ENCODE assay signal across 8 cellular contexts in the genomic region with DNA sequence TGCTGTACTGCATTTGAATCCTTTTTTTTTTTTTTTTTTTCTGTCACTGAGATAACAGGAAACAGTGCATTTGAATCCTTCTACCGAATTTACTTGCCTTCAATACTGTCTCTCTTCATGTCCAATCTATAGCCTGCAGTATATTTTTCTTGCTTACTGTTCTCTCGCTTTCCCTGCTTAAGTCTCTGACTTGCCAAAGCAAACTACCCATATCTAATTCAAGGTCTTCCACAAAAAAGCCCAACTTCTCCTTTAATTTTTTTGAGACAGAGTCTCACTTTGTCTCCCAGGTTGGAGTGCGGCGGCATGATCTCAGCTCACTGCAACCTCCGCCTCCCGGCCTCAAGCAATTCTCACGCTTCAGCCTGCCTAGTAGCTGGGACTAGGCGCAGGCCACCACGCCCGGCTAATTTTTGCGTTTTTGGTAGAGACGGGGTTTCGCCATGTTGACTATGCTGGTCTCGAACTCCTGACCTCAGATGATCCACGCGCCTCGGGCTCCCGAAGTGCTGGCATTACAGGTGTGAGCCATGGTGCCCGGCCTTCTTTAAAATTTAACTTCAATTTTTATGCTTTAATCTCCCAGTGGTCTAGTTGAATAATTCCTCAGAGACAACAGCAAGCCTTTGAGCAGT. TPM values are rescaled to one million over a fixed set of nuclear protein-coding genes. Genes with fewer than 3 reads are reported as not detected.
DNase-seq lines count a peak whose midpoint lies in the region; ATAC-seq, FAIRE-seq and TF ChIP-seq lines count a peak whose summit lies in the region.

No MANE protein-coding gene starts in this region.

- H3K4me1 ChIP-seq in HUES48 (ENCODE audit: control insufficient read depth, insufficient read depth, low read length) (no peaks in the 10 kb centered on the region), GM12878 (ENCODE audit: control insufficient read depth, insufficient read depth, low read length) (peaks cover 4% of the 10 kb centered on the region; the same call in 1 of the 2 replicates), mesendoderm (ENCODE audit: control insufficient read depth, low read depth, low read length) (no peaks in the 10 kb centered on the region)

- H2AK5ac ChIP-seq in mesendoderm (ENCODE audit: low read length), result no peak overlapping the region

- H3K4me2 ChIP-seq in GM12878 (ENCODE audit: control insufficient read depth, insufficient read depth) (peak overlapping the region; percentile 60), mesendoderm (ENCODE audit: low read length) (peak overlapping the region; percentile 20)

- no peak for TF ChIP-seq CTCF in GM12878 (IDR thresholded peaks at IDR 0.05 in 2 of 3, conservative IDR thresholded peaks at IDR 0.05 in 1 of 3; ENCODE audit: control insufficient read depth in 2 of 3, extremely low read depth in 1 of 3, insufficient read depth in 1 of 3, low read depth in 3 of 3, low read length in 3 of 3)

- in situ Hi-C loops in ACHN (cut with HindIII; ENCODE audit: low pct_ligation_motif_present, low pct_unique_long_range_greater_than_20kb, low sequenced_read_pairs) (no loop called here), GM12878 (cut with MboI) (no loop called here)

- H2BK120ac ChIP-seq in mesendoderm (ENCODE audit: low read depth, low read length), result no peak overlapping the region

- peaks cover 65% of the 10 kb centered on the region for H3K36me3 ChIP-seq in HUES48 (ENCODE audit: control insufficient read depth, insufficient read depth, low read length)
- peaks cover 1 to 5% of the 10 kb centered on the region in 2 experiments; a peak in 3 of 4 replicates for H3K36me3 ChIP-seq in GM12878 (ENCODE audit: control insufficient read depth in 2 of 2, insufficient read depth in 2 of 2, low read length in 1 of 2)
- H3K36me3 ChIP-seq in mesendoderm (ENCODE audit: control insufficient read depth, insufficient read depth, low read length), result peaks cover 7% of the 10 kb centered on the region

- H4K20me1 ChIP-seq in GM12878 (ENCODE audit: control insufficient read depth, insufficient read depth), result no peaks in the 10 kb centered on the region

- no peaks in the 10 kb centered on the region for H3K9me3 ChIP-seq in HUES48 (ENCODE audit: control insufficient read depth, insufficient read depth, low read length)
- H3K9me3 ChIP-seq in GM12878 (replicated peaks; ENCODE audit: control insufficient read depth, insufficient read depth, low read length), result no peaks in the 10 kb centered on the region

- SMC1A ChIA-PET in GM12878 (lab: Charles Lee; ENCODE audit: uncharacterized antibody, unreplicated experiment), result interaction anchor here (0.8 to 5.0 kb wide), 11 partner anchors 19 to 289 kb away, joined by 3 to 23 read pairs (median 4); partner anchors contain the start of gene TAF5

- peaks cover 65% of the 10 kb centered on the region for H3K79me2 ChIP-seq in GM12878 (ENCODE audit: control insufficient read depth, insufficient read depth, low read length)
- peaks cover 39% of the 10 kb centered on the region for H3K79me2 ChIP-seq in mesendoderm (ENCODE audit: control insufficient read depth, insufficient read depth, low read length)

- H3K4me3 ChIP-seq in HUES48 (ENCODE audit: low read depth, low read length), result peak overlapping the region; percentile 87
- H3K4me3 ChIP-seq in GM12878, result peak overlapping the region; percentile 78
- H3K4me3 ChIP-seq in mesendoderm (ENCODE audit: low read length), result peak overlapping the region; percentile 80

- H3K79me1 ChIP-seq in mesendoderm (ENCODE audit: low read length), result peaks cover 10% of the 10 kb centered on the region

- intact Hi-C loops in GM12878 (cut with micrococcal nuclease; ENCODE audit: unreplicated experiment), result loop anchor here (5.0 kb wide), 1 partner anchor 45 kb away; the partner anchor contains the start of gene PCGF6

- no peak for TF ChIP-seq RAD21 in GM12878 (IDR thresholded peaks at IDR 0.05; ENCODE audit: insufficient read depth, low read depth, low read length)

- no peak overlapping the region for H4K5ac ChIP-seq in mesendoderm (ENCODE audit: low read length)

- H3K56ac ChIP-seq in mesendoderm (ENCODE audit: low read length), result peak overlapping the region; percentile 97

- no peak for TF ChIP-seq EP300 in GM12878 (IDR thresholded peaks at IDR 0.05; ENCODE audit: borderline replicate concordance in 1 of 2, control insufficient read depth in 1 of 2, low read depth in 2 of 2, low read length in 2 of 2)

- H3K4ac ChIP-seq in mesendoderm (ENCODE audit: low read depth, low read length), result no peak overlapping the region

- no peak for FAIRE-seq in GM12878 (lab: Jason Lieb, UNC)

- H3K9ac ChIP-seq in HUES48 (ENCODE audit: low read depth, low read length) (peak overlapping the region; percentile 67), GM12878 (ENCODE audit: control insufficient read depth, insufficient read depth, low read length) (peak overlapping the region; percentile 98), mesendoderm (ENCODE audit: low read length) (peak overlapping the region; percentile 88)

- POLR2A ChIA-PET in GM12878 (lab: Charles Lee), result interaction anchor here (0.6 to 1.5 kb wide), 5 partner anchors 9 to 624 kb away, joined by 3 to 6 read pairs (median 5); partner anchors contain the start of genes CALHM2 and PCGF6

- CTCF ChIA-PET in GM12878 (lab: Yijun Ruan, JAX), result interaction anchor here (0.5 to 3.3 kb wide), 12 partner anchors 9 to 687 kb away, joined by 3 to 15 read pairs (median 4); no protein-coding TSS in a partner anchor

- DNase-seq in ACHN (peak; percentile 37), GM12878 (ENCODE audit: low read depth, low spot score) (no peak), mesendoderm (no peak), dermis blood vessel endothelial cell (no peak), cerebellar cortex (ENCODE audit: low spot score) (no peak), substantia nigra (lab: John Stamatoyannopoulos, UW) (no peak), SKM-1 (lab: John Stamatoyannopoulos, UW; ENCODE audit: unreplicated experiment) (no peak)

- no peak overlapping the region for H3K23ac ChIP-seq in mesendoderm (ENCODE audit: low read length)

- no peak overlapping the region for H4K8ac ChIP-seq in mesendoderm (ENCODE audit: low read depth, low read length)

- H2BK5ac ChIP-seq in mesendoderm (ENCODE audit: low read length), result no peak overlapping the region

- no peak for TF ChIP-seq POLR2A in GM12878 (IDR thresholded peaks at IDR 0.05; ENCODE audit: low read depth, low read length)

- H2BK15ac ChIP-seq in mesendoderm (replicated peaks; ENCODE audit: low read depth), result no peak overlapping the region

- no peak overlapping the region for H3K18ac ChIP-seq in mesendoderm (ENCODE audit: low read length)

- ATAC-seq in GM12878, result peak; percentile 20

- H3K27me3 ChIP-seq in HUES48 (ENCODE audit: control insufficient read depth, insufficient read depth, low read length) (no peaks in the 10 kb centered on the region), GM12878 (replicated peaks in 1 of 2; ENCODE audit: control insufficient read depth in 2 of 2, insufficient read depth in 2 of 2, low read length in 1 of 2) (no peaks in the 10 kb centered on the region), mesendoderm (ENCODE audit: insufficient read depth, low read length, poor library complexity) (no peaks in the 10 kb centered on the region)

- RAD21 ChIA-PET in GM12878 (lab: Charles Lee; ENCODE audit: unreplicated experiment), result interaction anchor here (0.5 to 2.1 kb wide), 5 partner anchors 18 to 167 kb away, joined by 3 to 6 read pairs (median 3); no protein-coding TSS in a partner anchor

- H2AFZ ChIP-seq in GM12878 (ENCODE audit: control insufficient read depth, low read depth, low read length), result no peak overlapping the region; the same call in 1 of the 2 replicates

- BruUV-seq in GM12878 (replicated peaks; lab: Mats Ljungman, UMichigan), result no TSS peak

- WGBS in GM12878 (ENCODE audit: insufficient coverage, insufficient replicate concordance, low lambda C conversion rate, missing lambda C conversion rate), result 83% methylated on average over 19 of the region's 19 CpGs
- WGBS in mesendoderm (ENCODE audit: extremely low coverage, insufficient coverage, low lambda C conversion rate), result no CpG with 5 or more reads among the region's 19 CpGs

- H3K27ac ChIP-seq in HUES48 (ENCODE audit: low read depth, low read length) (no peak overlapping the region), GM12878 (ENCODE audit: control insufficient read depth, insufficient read depth) (peak overlapping the region; percentile 88), mesendoderm (ENCODE audit: low read depth, low read length) (no peak overlapping the region), substantia nigra (ENCODE audit: low read depth, low read length, poor library complexity, severe bottlenecking) (no peak overlapping the region)

RNA-seq across cellular contexts. Expression of gene PDCD11, which starts 0.9 kb away (rescaled TPM):
- total RNA-seq in GM12878 (2013; cell fraction: nucleolus; rRNA removed), result 121 and 124 TPM in 2 replicates
- total RNA-seq in GM12878 (2014; rRNA removed), result 51.2 and 52.9 TPM in 2 replicates
- total RNA-seq in GM12878 (2014; rRNA removed; fragmentation: Illumina TruSeq; extraction: Trizol), result 40.0 and 42.9 TPM in 2 replicates
- total RNA-seq in GM12878 (2021), result 66.5 and 69.7 TPM in 2 replicates
- 19.5 TPM for polyA plus RNA-seq in GM12878 (2011; ENCODE audit: low read depth)
- 25.2 and 32.3 TPM in 2 replicates for polyA plus RNA-seq in GM12878 (2011; rRNA removed)
- polyA plus RNA-seq in GM12878 (2011; cell fraction: cytosol; rRNA removed), result 30.7 and 35.6 TPM in 2 replicates
- 92.2 and 142 TPM in 2 replicates for polyA plus RNA-seq in GM12878 (2011; cell fraction: nucleus; rRNA removed)
- 27.2 and 31.0 TPM in 2 replicates for polyA plus RNA-seq in GM12878 (2012)
- polyA plus RNA-seq in GM12878 (2014; fragmentation: Illumina TruSeq; extraction: Trizol), result 42.9 and 46.7 TPM in 2 replicates
- polyA plus RNA-seq in GM12878 (2014; fragmentation: Nextera tagmentation; extraction: Ambion mirVana), result 10 to 100 TPM; 13.9 to 17.2 TPM
- polyA plus RNA-seq in GM12878 (2014; rRNA removed), result 42.6 and 46.4 TPM in 2 replicates
- polyA plus RNA-seq in GM12878 (2016; fragmentation: Nextera tagmentation; extraction: Ambion mirVana), result 10 to 100 TPM; 48.1 to 52.4 TPM
- 54.2 and 63.3 TPM in 2 replicates for polyA minus RNA-seq in GM12878 (2011; rRNA and poly(A)+ RNA removed)
- polyA minus RNA-seq in GM12878 (2011; cell fraction: cytosol; rRNA and poly(A)+ RNA removed), result 27.3 and 29.3 TPM in 2 replicates
- polyA minus RNA-seq in GM12878 (2011; cell fraction: nucleus; rRNA and poly(A)+ RNA removed), result 41.8 and 83.1 TPM in 2 replicates
- polyA plus RNA-seq in mesendoderm (2013, experiment 1 of 2), result 32.2 TPM
- 32.3 TPM for polyA plus RNA-seq in mesendoderm (2013, experiment 2 of 2)
- total RNA-seq in dermis blood vessel endothelial cell, result 41.5 and 50.5 TPM in 2 replicates

RNA-seq across cellular contexts. Expression of gene ATP5MK, which starts 1.0 kb away (rescaled TPM):
- total RNA-seq in GM12878 (2013; cell fraction: nucleolus; rRNA removed), result 7.8 and 8.3 TPM in 2 replicates
- total RNA-seq in GM12878 (2014; rRNA removed) (240 and 260 TPM in 2 replicates), GM12878 (2014; rRNA removed; fragmentation: Illumina TruSeq; extraction: Trizol) (542 TPM in 2 replicates), GM12878 (2021) (359 and 363 TPM in 2 replicates), dermis blood vessel endothelial cell (152 and 350 TPM in 2 replicates)
- polyA plus RNA-seq in GM12878 (2011; ENCODE audit: low read depth), result 273 TPM
- polyA plus RNA-seq in GM12878 (2011; rRNA removed) (485 and 750 TPM in 2 replicates), GM12878 (2014; fragmentation: Illumina TruSeq; extraction: Trizol) (664 and 709 TPM in 2 replicates), GM12878 (2014; fragmentation: Nextera tagmentation; extraction: Ambion mirVana) (1,000 to 10,000 TPM; 1,633 to 1,790 TPM), GM12878 (2014; rRNA removed) (303 and 374 TPM in 2 replicates), GM12878 (2016; fragmentation: Nextera tagmentation; extraction: Ambion mirVana) (1,000 to 10,000 TPM in 1 of 2 experiments, 100 to 1,000 TPM in 1; 941 to 1,045 TPM)
- 249 and 311 TPM in 2 replicates for polyA plus RNA-seq in GM12878 (2011; cell fraction: cytosol; rRNA removed)
- polyA plus RNA-seq in GM12878 (2011; cell fraction: nucleus; rRNA removed), result 93.4 and 127 TPM in 2 replicates
- 475 and 565 TPM in 2 replicates for polyA plus RNA-seq in GM12878 (2012)
- 36.4 and 43.3 TPM in 2 replicates for polyA minus RNA-seq in GM12878 (2011; rRNA and poly(A)+ RNA removed)
- polyA minus RNA-seq in GM12878 (2011; cell fraction: cytosol; rRNA and poly(A)+ RNA removed), result 7.6 and 8.7 TPM in 2 replicates
- polyA minus RNA-seq in GM12878 (2011; cell fraction: nucleus; rRNA and poly(A)+ RNA removed), result 10.8 and 11.2 TPM in 2 replicates
- polyA plus RNA-seq in mesendoderm (2013, experiment 1 of 2), result 889 TPM
- polyA plus RNA-seq in mesendoderm (2013, experiment 2 of 2), result 914 TPM

RNA-seq across cellular contexts. Expression of gene TAF5, which starts 29.5 kb away (rescaled TPM):
- total RNA-seq in GM12878 (2013; cell fraction: nucleolus; rRNA removed), result 5.3 and 5.6 TPM in 2 replicates
- total RNA-seq in GM12878 (2014; rRNA removed) (7.7 and 8.8 TPM in 2 replicates), GM12878 (2014; rRNA removed; fragmentation: Illumina TruSeq; extraction: Trizol) (7.8 and 7.9 TPM in 2 replicates), GM12878 (2021) (6.6 and 7.1 TPM in 2 replicates), dermis blood vessel endothelial cell (7.5 and 9.4 TPM in 2 replicates)
- polyA plus RNA-seq in GM12878 (2011; ENCODE audit: low read depth), result 1.9 TPM
- polyA plus RNA-seq in GM12878 (2011; rRNA removed) (9.2 and 13.7 TPM in 2 replicates), GM12878 (2014; fragmentation: Illumina TruSeq; extraction: Trizol) (7.9 and 9.8 TPM in 2 replicates), GM12878 (2014; fragmentation: Nextera tagmentation; extraction: Ambion mirVana) (1 to 10 TPM; 3.7 to 3.8 TPM), GM12878 (2014; rRNA removed) (6.1 and 6.8 TPM in 2 replicates), GM12878 (2016; fragmentation: Nextera tagmentation; extraction: Ambion mirVana) (1 to 10 TPM; 6.7 to 9.0 TPM)
- 4.4 TPM in 2 replicates for polyA plus RNA-seq in GM12878 (2011; cell fraction: cytosol; rRNA removed)
- 3.2 and 4.6 TPM in 2 replicates for polyA plus RNA-seq in GM12878 (2011; cell fraction: nucleus; rRNA removed)
- polyA plus RNA-seq in GM12878 (2012), result 3.0 and 4.4 TPM in 2 replicates
- 5.3 and 7.0 TPM in 2 replicates for polyA minus RNA-seq in GM12878 (2011; rRNA and poly(A)+ RNA removed)
- 3.6 and 4.6 TPM in 2 replicates for polyA minus RNA-seq in GM12878 (2011; cell fraction: cytosol; rRNA and poly(A)+ RNA removed)
- 1.6 and 3.4 TPM in 2 replicates for polyA minus RNA-seq in GM12878 (2011; cell fraction: nucleus; rRNA and poly(A)+ RNA removed)
- 10.3 TPM for polyA plus RNA-seq in mesendoderm (2013, experiment 1 of 2)
- 10.0 TPM for polyA plus RNA-seq in mesendoderm (2013, experiment 2 of 2)

RNA-seq across cellular contexts. Expression of gene PCGF6, which starts 46.4 kb away (rescaled TPM):
- total RNA-seq in GM12878 (2013; cell fraction: nucleolus; rRNA removed), result 23.3 and 31.4 TPM in 2 replicates
- total RNA-seq in GM12878 (2014; rRNA removed) (13.3 and 16.5 TPM in 2 replicates), GM12878 (2014; rRNA removed; fragmentation: Illumina TruSeq; extraction: Trizol) (13.7 and 14.5 TPM in 2 replicates), GM12878 (2021) (13.2 and 14.0 TPM in 2 replicates), dermis blood vessel endothelial cell (13.3 and 14.3 TPM in 2 replicates)
- 4.2 TPM for polyA plus RNA-seq in GM12878 (2011; ENCODE audit: low read depth)
- polyA plus RNA-seq in GM12878 (2011; rRNA removed) (12.2 and 18.9 TPM in 2 replicates), GM12878 (2014; fragmentation: Illumina TruSeq; extraction: Trizol) (10.8 and 13.4 TPM in 2 replicates), GM12878 (2014; fragmentation: Nextera tagmentation; extraction: Ambion mirVana) (1 to 10 TPM; 6.5 to 8.2 TPM), GM12878 (2014; rRNA removed) (8.9 and 11.4 TPM in 2 replicates), GM12878 (2016; fragmentation: Nextera tagmentation; extraction: Ambion mirVana) (10 to 100 TPM; 17.7 to 19.1 TPM)
- 3.9 and 4.4 TPM in 2 replicates for polyA plus RNA-seq in GM12878 (2011; cell fraction: cytosol; rRNA removed)
- polyA plus RNA-seq in GM12878 (2011; cell fraction: nucleus; rRNA removed), result 4.5 and 7.2 TPM in 2 replicates
- polyA plus RNA-seq in GM12878 (2012), result 6.6 and 7.6 TPM in 2 replicates
- 5.1 and 6.4 TPM in 2 replicates for polyA minus RNA-seq in GM12878 (2011; rRNA and poly(A)+ RNA removed)
- polyA minus RNA-seq in GM12878 (2011; cell fraction: cytosol; rRNA and poly(A)+ RNA removed), result 2.4 and 2.9 TPM in 2 replicates
- polyA minus RNA-seq in GM12878 (2011; cell fraction: nucleus; rRNA and poly(A)+ RNA removed), result 6.0 and 9.3 TPM in 2 replicates
- polyA plus RNA-seq in mesendoderm (2013, experiment 1 of 2), result 10.3 TPM
- polyA plus RNA-seq in mesendoderm (2013, experiment 2 of 2), result 10.5 TPM

RNA-seq across cellular contexts. Expression of gene CALHM2, which starts 54.9 kb away (rescaled TPM):
- total RNA-seq in GM12878 (2013; cell fraction: nucleolus; rRNA removed), result 24.6 and 24.7 TPM in 2 replicates
- 7.5 and 8.0 TPM in 2 replicates for total RNA-seq in GM12878 (2014; rRNA removed)
- 5.0 and 6.1 TPM in 2 replicates for total RNA-seq in GM12878 (2014; rRNA removed; fragmentation: Illumina TruSeq; extraction: Trizol)
- 15.2 and 15.3 TPM in 2 replicates for total RNA-seq in GM12878 (2021)
- polyA plus RNA-seq in GM12878 (2011; ENCODE audit: low read depth), result 4.3 TPM
- 11.8 and 23.7 TPM in 2 replicates for polyA plus RNA-seq in GM12878 (2011; rRNA removed)
- 32.2 and 40.1 TPM in 2 replicates for polyA plus RNA-seq in GM12878 (2011; cell fraction: cytosol; rRNA removed)
- polyA plus RNA-seq in GM12878 (2011; cell fraction: nucleus; rRNA removed), result 56.9 and 57.7 TPM in 2 replicates
- polyA plus RNA-seq in GM12878 (2012), result 9.2 and 14.4 TPM in 2 replicates
- polyA plus RNA-seq in GM12878 (2014; fragmentation: Illumina TruSeq; extraction: Trizol), result 5.5 and 8.1 TPM in 2 replicates
- polyA plus RNA-seq in GM12878 (2014; fragmentation: Nextera tagmentation; extraction: Ambion mirVana), result 1 to 10 TPM in 1 of 2 experiments, under 1 TPM in 1; 0.60 to 1.9 TPM
- 14.5 and 15.2 TPM in 2 replicates for polyA plus RNA-seq in GM12878 (2014; rRNA removed)
- 10 to 100 TPM; 10.4 to 12.6 TPM for polyA plus RNA-seq in GM12878 (2016; fragmentation: Nextera tagmentation; extraction: Ambion mirVana)
- 22.8 and 48.1 TPM in 2 replicates for polyA minus RNA-seq in GM12878 (2011; rRNA and poly(A)+ RNA removed)
- 11.5 and 17.3 TPM in 2 replicates for polyA minus RNA-seq in GM12878 (2011; cell fraction: cytosol; rRNA and poly(A)+ RNA removed)
- 32.5 and 51.8 TPM in 2 replicates for polyA minus RNA-seq in GM12878 (2011; cell fraction: nucleus; rRNA and poly(A)+ RNA removed)
- 1.8 TPM for polyA plus RNA-seq in mesendoderm (2013, experiment 1 of 2)
- polyA plus RNA-seq in mesendoderm (2013, experiment 2 of 2), result 1.8 TPM
- total RNA-seq in dermis blood vessel endothelial cell, result 18.4 and 27.9 TPM in 2 replicates
